Comparison of ENCODE assay signal across 32 cellular contexts in the genomic region with DNA sequence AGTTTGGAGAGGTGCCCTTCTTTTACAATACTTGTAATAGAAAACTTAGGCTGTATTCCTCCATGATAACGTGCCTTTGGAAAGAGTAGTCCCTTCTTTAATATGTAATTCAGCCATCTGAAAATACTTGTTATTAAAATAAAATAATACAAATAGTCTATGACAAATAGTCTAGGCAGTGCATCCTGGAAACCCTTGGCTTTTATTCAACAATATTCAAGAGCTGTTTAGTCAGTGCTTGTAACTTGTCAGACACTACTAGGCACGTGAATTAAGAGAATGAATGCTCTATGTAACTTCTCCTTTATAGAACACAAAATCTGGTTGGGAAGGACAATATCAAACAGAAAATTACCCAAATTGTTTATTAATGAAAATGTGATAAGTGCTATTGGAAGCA.
"Had no signal": no experiment of that assay in that cellular context is flagged by ENCODE, and none has a peak within 500 bp of the region (broad histone marks: within the 10 kb centered on the region; RNA-seq: fewer than 3 reads in every experiment).

No MANE protein-coding gene starts in this region.

- DNase-seq: activated CD4-positive, alpha-beta T cell treated with anti-CD3 and anti-CD28 coated beads, Interleukin-2, amount 10 ng/mL, durations not matched to agents 24 days and 14 days; activated CD4-positive, alpha-beta T cell treated with anti-CD3 and anti-CD28 coated beads, Interleukin-2, amount 50 U/mL, for 4 hours; activated CD8-positive, alpha-beta T cell treated with anti-CD3 and anti-CD28 coated beads for 36 hours; activated effector memory CD4-positive, alpha-beta T cell treated with anti-CD3 and anti-CD28 coated beads, Interleukin-2, amount 50 U/mL, for 16 hours; activated naive CD4-positive, alpha-beta T cell; activated naive CD4-positive, alpha-beta T cell treated with anti-CD3 and anti-CD28 coated beads, Interleukin-2, amount 50 U/mL, for 16 hours; activated naive CD8-positive, alpha-beta T cell treated with anti-CD3 and anti-CD28 coated beads for 36 hours; activated T-cell treated with anti-CD3 and anti-CD28 coated beads, Interleukin-2, amount 50 U/mL, for 1 hour; activated T-cell treated with anti-CD3 and anti-CD28 coated beads, Interleukin-2, amount 50 U/mL, for 72 hours; amniotic stem cell; aorta; brain microvascular endothelial cell; central memory CD4-positive, alpha-beta T cell; NCI-H1092 treated with DMSO at 0.1 percent for 48 hours; NCI-H1417; NCI-H146; NCI-H187; NCI-H2029 treated with DMSO at 0.1 percent for 48 hours; NCI-H2107; NCI-H2171 treated with DMSO at 0.1 percent for 48 hours; NCI-H2227 treated with DMSO at 0.1 percent for 48 hours; NCI-H446; NCI-H510A treated with DMSO at 0.1 percent for 48 hours; NCI-H526 treated with DMSO at 0.1 percent for 48 hours; NCI-H774; Peyer's patch; RPMI8226; SHP77 treated with DMSO at 0.1 percent for 48 hours; T1000 had no signal

- H3K9me3 ChIP-seq: Peyer's patch, SJSA1 had no signal

- H3K4me3 ChIP-seq: Peyer's patch, SJSA1 had no signal

- H3K36me3 ChIP-seq: brain microvascular endothelial cell, Peyer's patch, SJSA1 had no signal

- FAIRE-seq: TTC549 had no signal

- ATAC-seq: activated CD8-positive, alpha-beta T cell treated with anti-CD3 and anti-CD28 coated beads for 36 hours; activated T-cell treated with anti-CD3 and anti-CD28 coated beads, Interleukin-2, amount 50 U/mL, for 72 hours; activated T-helper 17 cell treated with anti-CD3 and anti-CD28 coated beads, Interleukin-2, amount 50 U/mL, for 72 hours had no signal

- H3K27ac ChIP-seq: brain microvascular endothelial cell, Peyer's patch, SJSA1 had no signal
